Comparison of ENCODE assay signal across 1 cellular context in the genomic region with DNA sequence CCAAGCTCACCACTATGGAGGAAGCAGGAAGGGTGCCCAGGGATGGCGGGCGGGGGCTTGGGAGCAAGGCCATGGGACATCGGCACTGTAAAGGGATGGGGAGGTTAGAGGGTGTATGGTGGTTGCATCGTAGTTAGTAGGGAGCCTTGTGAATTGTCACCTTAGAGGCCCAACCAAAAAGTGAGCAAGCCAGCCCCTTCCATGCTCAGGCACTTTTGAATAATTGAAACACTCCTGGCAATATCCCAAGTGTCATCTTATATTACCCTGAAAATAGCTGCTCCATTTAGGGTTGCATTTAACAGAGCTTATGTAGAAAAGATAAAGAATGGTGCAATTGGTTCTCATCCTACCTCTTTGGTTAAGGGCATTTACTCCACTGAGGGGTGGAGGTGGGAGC.
TF ChIP-seq lines count a peak whose summit lies in the region.

No MANE protein-coding gene starts in this region.

TF ChIP-seq in GM23338, 12 proteins besides CTCF, POLR2A, EP300 and RAD21 (continued from another document):
- TF ChIP-seq, protein P1, sequence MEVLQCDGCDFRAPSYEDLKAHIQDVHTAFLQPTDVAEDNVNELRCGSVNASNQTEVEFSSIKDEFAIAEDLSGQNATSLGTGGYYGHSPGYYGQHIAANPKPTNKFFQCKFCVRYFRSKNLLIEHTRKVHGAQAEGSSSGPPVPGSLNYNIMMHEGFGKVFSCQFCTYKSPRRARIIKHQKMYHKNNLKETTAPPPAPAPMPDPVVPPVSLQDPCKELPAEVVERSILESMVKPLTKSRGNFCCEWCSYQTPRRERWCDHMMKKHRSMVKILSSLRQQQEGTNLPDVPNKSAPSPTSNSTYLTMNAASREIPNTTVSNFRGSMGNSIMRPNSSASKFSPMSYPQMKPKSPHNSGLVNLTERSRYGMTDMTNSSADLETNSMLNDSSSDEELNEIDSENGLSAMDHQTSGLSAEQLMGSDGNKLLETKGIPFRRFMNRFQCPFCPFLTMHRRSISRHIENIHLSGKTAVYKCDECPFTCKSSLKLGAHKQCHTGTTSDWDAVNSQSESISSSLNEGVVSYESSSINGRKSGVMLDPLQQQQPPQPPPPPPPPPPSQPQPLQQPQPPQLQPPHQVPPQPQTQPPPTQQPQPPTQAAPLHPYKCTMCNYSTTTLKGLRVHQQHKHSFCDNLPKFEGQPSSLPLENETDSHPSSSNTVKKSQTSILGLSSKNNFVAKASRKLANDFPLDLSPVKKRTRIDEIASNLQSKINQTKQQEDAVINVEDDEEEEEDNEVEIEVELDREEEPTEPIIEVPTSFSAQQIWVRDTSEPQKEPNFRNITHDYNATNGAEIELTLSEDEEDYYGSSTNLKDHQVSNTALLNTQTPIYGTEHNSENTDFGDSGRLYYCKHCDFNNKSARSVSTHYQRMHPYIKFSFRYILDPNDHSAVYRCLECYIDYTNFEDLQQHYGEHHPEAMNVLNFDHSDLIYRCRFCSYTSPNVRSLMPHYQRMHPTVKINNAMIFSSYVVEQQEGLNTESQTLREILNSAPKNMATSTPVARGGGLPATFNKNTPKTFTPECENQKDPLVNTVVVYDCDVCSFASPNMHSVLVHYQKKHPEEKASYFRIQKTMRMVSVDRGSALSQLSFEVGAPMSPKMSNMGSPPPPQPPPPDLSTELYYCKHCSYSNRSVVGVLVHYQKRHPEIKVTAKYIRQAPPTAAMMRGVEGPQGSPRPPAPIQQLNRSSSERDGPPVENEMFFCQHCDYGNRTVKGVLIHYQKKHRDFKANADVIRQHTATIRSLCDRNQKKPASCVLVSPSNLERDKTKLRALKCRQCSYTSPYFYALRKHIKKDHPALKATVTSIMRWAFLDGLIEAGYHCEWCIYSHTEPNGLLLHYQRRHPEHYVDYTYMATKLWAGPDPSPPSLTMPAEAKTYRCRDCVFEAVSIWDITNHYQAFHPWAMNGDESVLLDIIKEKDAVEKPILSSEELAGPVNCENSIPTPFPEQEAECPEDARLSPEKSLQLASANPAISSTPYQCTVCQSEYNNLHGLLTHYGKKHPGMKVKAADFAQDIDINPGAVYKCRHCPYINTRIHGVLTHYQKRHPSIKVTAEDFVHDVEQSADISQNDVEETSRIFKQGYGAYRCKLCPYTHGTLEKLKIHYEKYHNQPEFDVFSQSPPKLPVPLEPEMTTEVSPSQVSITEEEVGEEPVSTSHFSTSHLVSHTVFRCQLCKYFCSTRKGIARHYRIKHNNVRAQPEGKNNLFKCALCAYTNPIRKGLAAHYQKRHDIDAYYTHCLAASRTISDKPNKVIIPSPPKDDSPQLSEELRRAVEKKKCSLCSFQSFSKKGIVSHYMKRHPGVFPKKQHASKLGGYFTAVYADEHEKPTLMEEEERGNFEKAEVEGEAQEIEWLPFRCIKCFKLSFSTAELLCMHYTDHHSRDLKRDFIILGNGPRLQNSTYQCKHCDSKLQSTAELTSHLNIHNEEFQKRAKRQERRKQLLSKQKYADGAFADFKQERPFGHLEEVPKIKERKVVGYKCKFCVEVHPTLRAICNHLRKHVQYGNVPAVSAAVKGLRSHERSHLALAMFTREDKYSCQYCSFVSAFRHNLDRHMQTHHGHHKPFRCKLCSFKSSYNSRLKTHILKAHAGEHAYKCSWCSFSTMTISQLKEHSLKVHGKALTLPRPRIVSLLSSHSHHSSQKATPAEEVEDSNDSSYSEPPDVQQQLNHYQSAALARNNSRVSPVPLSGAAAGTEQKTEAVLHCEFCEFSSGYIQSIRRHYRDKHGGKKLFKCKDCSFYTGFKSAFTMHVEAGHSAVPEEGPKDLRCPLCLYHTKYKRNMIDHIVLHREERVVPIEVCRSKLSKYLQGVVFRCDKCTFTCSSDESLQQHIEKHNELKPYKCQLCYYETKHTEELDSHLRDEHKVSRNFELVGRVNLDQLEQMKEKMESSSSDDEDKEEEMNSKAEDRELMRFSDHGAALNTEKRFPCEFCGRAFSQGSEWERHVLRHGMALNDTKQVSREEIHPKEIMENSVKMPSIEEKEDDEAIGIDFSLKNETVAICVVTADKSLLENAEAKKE (CRISPR knock-in tag; IDR thresholded peaks at IDR 0.05): no peak
- TF ChIP-seq, protein P2, sequence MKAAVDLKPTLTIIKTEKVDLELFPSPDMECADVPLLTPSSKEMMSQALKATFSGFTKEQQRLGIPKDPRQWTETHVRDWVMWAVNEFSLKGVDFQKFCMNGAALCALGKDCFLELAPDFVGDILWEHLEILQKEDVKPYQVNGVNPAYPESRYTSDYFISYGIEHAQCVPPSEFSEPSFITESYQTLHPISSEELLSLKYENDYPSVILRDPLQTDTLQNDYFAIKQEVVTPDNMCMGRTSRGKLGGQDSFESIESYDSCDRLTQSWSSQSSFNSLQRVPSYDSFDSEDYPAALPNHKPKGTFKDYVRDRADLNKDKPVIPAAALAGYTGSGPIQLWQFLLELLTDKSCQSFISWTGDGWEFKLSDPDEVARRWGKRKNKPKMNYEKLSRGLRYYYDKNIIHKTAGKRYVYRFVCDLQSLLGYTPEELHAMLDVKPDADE (IDR thresholded peaks at IDR 0.05): no peak
- no peak for TF ChIP-seq STAT1 (IDR thresholded peaks at IDR 0.05; ENCODE audit: unreplicated experiment)
- TF ChIP-seq EZH2phosphoT487 (IDR thresholded peaks at IDR 0.05; ENCODE audit: unreplicated experiment): no peak
- TF ChIP-seq CREB1 (CRISPR knock-in tag; IDR thresholded peaks at IDR 0.05; ENCODE audit: low read depth): no peak
- TF ChIP-seq JUNB (IDR thresholded peaks at IDR 0.05; ENCODE audit: unreplicated experiment): no peak
- no peak for TF ChIP-seq ZNF331 (CRISPR knock-in tag; IDR thresholded peaks at IDR 0.05; ENCODE audit: low read depth)
- no peak for TF ChIP-seq EZH2 (IDR thresholded peaks at IDR 0.05; ENCODE audit: low read depth, unreplicated experiment)
- TF ChIP-seq, protein P3, sequence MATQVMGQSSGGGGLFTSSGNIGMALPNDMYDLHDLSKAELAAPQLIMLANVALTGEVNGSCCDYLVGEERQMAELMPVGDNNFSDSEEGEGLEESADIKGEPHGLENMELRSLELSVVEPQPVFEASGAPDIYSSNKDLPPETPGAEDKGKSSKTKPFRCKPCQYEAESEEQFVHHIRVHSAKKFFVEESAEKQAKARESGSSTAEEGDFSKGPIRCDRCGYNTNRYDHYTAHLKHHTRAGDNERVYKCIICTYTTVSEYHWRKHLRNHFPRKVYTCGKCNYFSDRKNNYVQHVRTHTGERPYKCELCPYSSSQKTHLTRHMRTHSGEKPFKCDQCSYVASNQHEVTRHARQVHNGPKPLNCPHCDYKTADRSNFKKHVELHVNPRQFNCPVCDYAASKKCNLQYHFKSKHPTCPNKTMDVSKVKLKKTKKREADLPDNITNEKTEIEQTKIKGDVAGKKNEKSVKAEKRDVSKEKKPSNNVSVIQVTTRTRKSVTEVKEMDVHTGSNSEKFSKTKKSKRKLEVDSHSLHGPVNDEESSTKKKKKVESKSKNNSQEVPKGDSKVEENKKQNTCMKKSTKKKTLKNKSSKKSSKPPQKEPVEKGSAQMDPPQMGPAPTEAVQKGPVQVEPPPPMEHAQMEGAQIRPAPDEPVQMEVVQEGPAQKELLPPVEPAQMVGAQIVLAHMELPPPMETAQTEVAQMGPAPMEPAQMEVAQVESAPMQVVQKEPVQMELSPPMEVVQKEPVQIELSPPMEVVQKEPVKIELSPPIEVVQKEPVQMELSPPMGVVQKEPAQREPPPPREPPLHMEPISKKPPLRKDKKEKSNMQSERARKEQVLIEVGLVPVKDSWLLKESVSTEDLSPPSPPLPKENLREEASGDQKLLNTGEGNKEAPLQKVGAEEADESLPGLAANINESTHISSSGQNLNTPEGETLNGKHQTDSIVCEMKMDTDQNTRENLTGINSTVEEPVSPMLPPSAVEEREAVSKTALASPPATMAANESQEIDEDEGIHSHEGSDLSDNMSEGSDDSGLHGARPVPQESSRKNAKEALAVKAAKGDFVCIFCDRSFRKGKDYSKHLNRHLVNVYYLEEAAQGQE (IDR thresholded peaks at IDR 0.05; ENCODE audit: unreplicated experiment): no peak
- TF ChIP-seq ZNF114 (CRISPR knock-in tag; IDR thresholded peaks at IDR 0.05): no peak
